Comparison of ENCODE assay signal across 36 cellular contexts in the genomic region with DNA sequence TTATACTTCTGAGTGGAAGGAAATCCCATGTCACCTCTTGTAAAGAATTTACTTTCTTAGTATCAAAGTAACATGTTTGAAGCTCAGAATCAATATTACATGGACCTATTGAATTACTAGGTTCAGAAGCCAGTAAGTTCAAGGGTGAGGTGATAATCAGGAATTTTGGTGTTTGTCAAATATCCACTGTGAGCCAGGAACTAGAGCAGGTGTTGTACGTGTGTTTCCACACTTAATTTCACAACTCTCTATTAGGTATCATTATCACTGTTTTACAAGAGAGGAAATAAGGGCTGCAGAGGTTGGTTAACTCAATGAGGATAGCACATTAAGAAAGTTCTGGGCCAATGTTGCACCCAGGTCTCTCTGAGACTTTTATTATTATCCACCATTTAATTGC.
"Had no signal": no experiment of that assay in that cellular context is flagged by ENCODE, and none has a peak within 500 bp of the region (broad histone marks: within the 10 kb centered on the region; RNA-seq: fewer than 3 reads in every experiment).

No MANE protein-coding gene starts in this region.

- H3K9me3 Mint-ChIP-seq: activated B cell treated with CpG ODN at 0.5 μM for 24 hours; activated naive CD8-positive, alpha-beta T cell treated with anti-CD3 and anti-CD28 coated beads, Interleukin-2, amount 50 U/mL, for 24 hours; activated T-cell treated with anti-CD3 and anti-CD28 coated beads, Interleukin-2, amount 50 U/mL, for 4 hours; activated T-helper 17 cell treated with anti-CD3 and anti-CD28 coated beads, Interleukin-2, amount 50 U/mL, for 72 hours; dendritic cell treated with granulocyte-macrophage colony-stimulating factor and Interleukin-4, amounts not matched to agents 40 ng/mL and 50 ng/mL, for 4 days; T-helper 2 cell treated with Interferon-gamma antibody and Interleukin-4, amounts not matched to agents 5 μg/mL and 100 μg/mL, for 36 hours had no signal

- H3K4me1 Mint-ChIP-seq: activated B cell treated with CpG ODN at 0.5 μM for 24 hours; activated naive CD8-positive, alpha-beta T cell treated with anti-CD3 and anti-CD28 coated beads for 36 hours; activated naive CD8-positive, alpha-beta T cell treated with anti-CD3 and anti-CD28 coated beads, Interleukin-2, amount 50 U/mL, for 24 hours; activated T-helper 17 cell treated with anti-CD3 and anti-CD28 coated beads, Interleukin-2, amount 50 U/mL, for 72 hours had no signal

- H3K27ac ChIP-seq: adrenal gland, cardiac muscle cell, dorsolateral prefrontal cortex, esophagus squamous epithelium, WERI-Rb-1 had no signal

- H3K27ac Mint-ChIP-seq: activated B cell treated with CpG ODN at 0.5 μM for 24 hours; activated CD8-positive, alpha-beta T cell treated with anti-CD3 and anti-CD28 coated beads for 36 hours; activated naive CD8-positive, alpha-beta T cell treated with anti-CD3 and anti-CD28 coated beads for 36 hours; activated naive CD8-positive, alpha-beta T cell treated with anti-CD3 and anti-CD28 coated beads, Interleukin-2, amount 50 U/mL, for 24 hours; activated T-helper 17 cell treated with anti-CD3 and anti-CD28 coated beads, Interleukin-2, amount 50 U/mL, for 72 hours; dendritic cell treated with granulocyte-macrophage colony-stimulating factor and Interleukin-4, amounts not matched to agents 40 ng/mL and 50 ng/mL, for 4 days; effector memory CD8-positive, alpha-beta T cell; T-helper 17 cell; T-helper 2 cell treated with Interferon-gamma antibody and Interleukin-4, amounts not matched to agents 5 μg/mL and 100 μg/mL, for 36 hours had no signal

- H3K4me3 ChIP-seq: adrenal gland, breast epithelium, cardiac muscle cell, coronary artery, dorsolateral prefrontal cortex, esophagus squamous epithelium had no signal

- H3K9me3 ChIP-seq: adrenal gland, breast epithelium, esophagus squamous epithelium had no signal

- H3K27me3 ChIP-seq: adrenal gland, breast epithelium, cardiac muscle cell, esophagus squamous epithelium had no signal

- H3K4me3 Mint-ChIP-seq: activated B cell treated with CpG ODN at 0.5 μM for 24 hours; activated CD8-positive, alpha-beta T cell treated with anti-CD3 and anti-CD28 coated beads for 36 hours; activated naive CD8-positive, alpha-beta T cell treated with anti-CD3 and anti-CD28 coated beads for 36 hours; activated naive CD8-positive, alpha-beta T cell treated with anti-CD3 and anti-CD28 coated beads, Interleukin-2, amount 50 U/mL, for 24 hours; activated T-cell treated with anti-CD3 and anti-CD28 coated beads, Interleukin-2, amount 50 U/mL, for 4 hours; activated T-helper 17 cell treated with anti-CD3 and anti-CD28 coated beads, Interleukin-2, amount 50 U/mL, for 72 hours; brain; dendritic cell treated with granulocyte-macrophage colony-stimulating factor and Interleukin-4, amounts not matched to agents 40 ng/mL and 50 ng/mL, for 4 days; effector memory CD8-positive, alpha-beta T cell; T-helper 17 cell; T-helper 2 cell treated with Interferon-gamma antibody and Interleukin-4, amounts not matched to agents 5 μg/mL and 100 μg/mL, for 36 hours had no signal

- ATAC-seq: activated CD4-positive, CD25-positive, alpha-beta regulatory T cell treated with anti-CD3 and anti-CD28 coated beads, Interleukin-2, amount 50 U/mL, for 24 hours; activated CD8-positive, alpha-beta T cell treated with anti-CD3 and anti-CD28 coated beads for 36 hours; activated naive CD8-positive, alpha-beta T cell treated with anti-CD3 and anti-CD28 coated beads, Interleukin-2, amount 50 U/mL, for 24 hours; activated T-cell treated with anti-CD3 and anti-CD28 coated beads, Interleukin-2, amount 50 U/mL, for 4 hours; activated T-helper 17 cell treated with anti-CD3 and anti-CD28 coated beads, Interleukin-2, amount 50 U/mL, for 72 hours; effector memory CD8-positive, alpha-beta T cell; T-helper 17 cell had no signal

- DNase-seq: activated B cell treated with CpG ODN at 0.5 μM for 24 hours; activated CD4-positive, alpha-beta T cell treated with anti-CD3 and anti-CD28 coated beads for 48 hours; activated CD4-positive, alpha-beta T cell treated with anti-CD3 and anti-CD28 coated beads, Interleukin-2, amount 50 U/mL, for 1 hour; activated CD4-positive, alpha-beta T cell treated with anti-CD3 and anti-CD28 coated beads, Interleukin-2, amount 50 U/mL, for 48 hours; activated CD8-positive, alpha-beta memory T cell treated with anti-CD3 and anti-CD28 coated beads for 24 hours; activated CD8-positive, alpha-beta T cell treated with anti-CD3 and anti-CD28 coated beads for 36 hours; activated effector memory CD4-positive, alpha-beta T cell treated with Interleukin-2 at 50 U/mL for 16 hours; activated gamma-delta T cell treated with Interleukin-2 at 50 U/mL for 16 hours; activated naive CD4-positive, alpha-beta T cell treated with anti-CD3 and anti-CD28 coated beads, Interleukin-2, amount 50 U/mL, for 16 hours; activated naive CD4-positive, alpha-beta T cell treated with Interleukin-2 at 50 U/mL for 16 hours; activated naive CD8-positive, alpha-beta T cell treated with anti-CD3 and anti-CD28 coated beads for 36 hours; activated naive CD8-positive, alpha-beta T cell treated with anti-CD3 and anti-CD28 coated beads, Interleukin-2, amount 50 U/mL, for 24 hours; activated T-cell treated with anti-CD3 and anti-CD28 coated beads, Interleukin-2, amount 50 U/mL, for 4 hours; adrenal gland; amygdala; aorta; central memory CD4-positive, alpha-beta T cell; cerebellar nuclear complex; dorsolateral prefrontal cortex; effector memory CD8-positive, alpha-beta T cell; erythroblast; esophagus squamous epithelium; foreskin melanocyte; head of caudate nucleus; T-helper 1 cell; T-helper 17 cell; T1000; WERI-Rb-1 had no signal

- H3K36me3 ChIP-seq: adrenal gland, breast epithelium, cardiac muscle cell, WERI-Rb-1 had no signal

- H3K27me3 Mint-ChIP-seq: activated B cell treated with CpG ODN at 0.5 μM for 24 hours; activated naive CD8-positive, alpha-beta T cell treated with anti-CD3 and anti-CD28 coated beads, Interleukin-2, amount 50 U/mL, for 24 hours; brain; dendritic cell treated with granulocyte-macrophage colony-stimulating factor and Interleukin-4, amounts not matched to agents 40 ng/mL and 50 ng/mL, for 4 days; effector memory CD8-positive, alpha-beta T cell had no signal

- H3K36me3 Mint-ChIP-seq: activated naive CD8-positive, alpha-beta T cell treated with anti-CD3 and anti-CD28 coated beads for 36 hours; brain had no signal
